In the genomic region with DNA sequence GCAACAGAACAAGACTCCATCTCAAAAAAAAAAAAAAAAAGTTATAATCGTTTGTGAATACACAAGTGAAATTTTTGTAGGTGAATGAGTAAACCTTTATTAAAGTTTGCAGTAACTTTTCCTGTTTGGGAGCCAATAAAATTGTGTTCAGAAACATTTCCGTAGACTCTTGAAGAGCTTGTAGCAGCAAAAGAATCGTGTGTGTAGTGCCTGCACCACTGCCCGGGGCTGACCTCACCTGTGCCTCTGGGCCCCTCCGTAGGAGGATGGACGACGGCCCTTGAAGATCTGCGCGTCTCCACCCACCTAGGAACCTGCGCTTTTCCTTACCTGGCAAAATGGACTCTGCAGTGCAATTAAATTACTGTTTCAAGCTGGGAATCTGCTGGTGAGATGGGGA, we compare ENCODE assay signal across 21 cellular contexts.
DNase-seq lines count a peak whose midpoint lies in the region; ATAC-seq and TF ChIP-seq lines count a peak whose summit lies in the region.
"Had no signal": no experiment of that assay in that cellular context is flagged by ENCODE, and none has a peak within 500 bp of the region (broad histone marks: within the 10 kb centered on the region; RNA-seq: fewer than 3 reads in every experiment).

No MANE protein-coding gene starts in this region.

- ATAC-seq in body of pancreas (no peak), lower lobe of right lung (no peak)
- ATAC-seq: GM12878 had no signal

- peaks cover 0 to 5% of the 10 kb centered on the region in 2 donors for H3K27me3 ChIP-seq in body of pancreas
- peaks cover 16% of the 10 kb centered on the region for H3K27me3 ChIP-seq in osteoblast (ENCODE audit: insufficient read depth, low read length)
- H3K27me3 ChIP-seq in lower lobe of right lung (ENCODE audit: low read depth), result peaks cover 11% of the 10 kb centered on the region
- H3K27me3 ChIP-seq: BE2C, BLaER1 had no signal

- no peaks in the 10 kb centered on the region for H3K36me3 ChIP-seq in body of pancreas (replicated peaks in 1 of 2; ENCODE audit: insufficient read depth in 1 of 2, low read depth in 2 of 2)
- no peaks in the 10 kb centered on the region for H3K36me3 ChIP-seq in osteoblast (ENCODE audit: insufficient read depth, low read length)
- no peaks in the 10 kb centered on the region for H3K36me3 ChIP-seq in lower lobe of right lung
- H3K36me3 ChIP-seq: BE2C, BLaER1 had no signal

- H3K36me3 Mint-ChIP-seq in nephron (ENCODE audit: low read depth) (no peaks in the 10 kb centered on the region), osteocyte (ENCODE audit: unreplicated experiment) (no peaks in the 10 kb centered on the region)
- H3K36me3 Mint-ChIP-seq: CD14-positive monocyte; CD4-positive, alpha-beta memory T cell; CD4-positive, CD25-positive, alpha-beta regulatory T cell had no signal

- H3K4me2 ChIP-seq in osteoblast (ENCODE audit: insufficient read depth, low read length), result no peak overlapping the region
- H3K4me2 ChIP-seq: BLaER1 had no signal

- H2AFZ ChIP-seq in osteoblast (ENCODE audit: low read length), result no peak overlapping the region

- 71% methylated on average over 10 of the region's 10 CpGs for WGBS in body of pancreas, 2 donors

- intact Hi-C loops in body of pancreas (cut with DNase I) (no loop called here), posterior vena cava (cut with DNase I) (loop anchor here (2.0 to 10.0 kb wide), 3 partner anchors 273 to 513 kb away; no protein-coding TSS in a partner anchor), lower lobe of right lung (cut with DNase I) (loop anchor here (10.0 kb wide), 1 partner anchor 523 kb away; no protein-coding TSS in a partner anchor)

- H3K27me3 Mint-ChIP-seq in nephron (ENCODE audit: low read depth) (peaks cover 38% of the 10 kb centered on the region), osteocyte (ENCODE audit: unreplicated experiment) (peaks cover 26% of the 10 kb centered on the region)
- H3K27me3 Mint-ChIP-seq: CD4-positive, alpha-beta memory T cell; CD4-positive, CD25-positive, alpha-beta regulatory T cell had no signal

- no peak overlapping the region for H3K4me3 ChIP-seq in body of pancreas
- H3K4me3 ChIP-seq in osteoblast (ENCODE audit: insufficient read depth, low read length), result no peak overlapping the region
- no peak overlapping the region for H3K4me3 ChIP-seq in lower lobe of right lung
- H3K4me3 ChIP-seq: BLaER1, GM12878 had no signal

- H4K20me1 ChIP-seq in osteoblast (ENCODE audit: insufficient read depth, low read length), result no peaks in the 10 kb centered on the region
- H4K20me1 ChIP-seq: BLaER1 had no signal

- no peak for TF ChIP-seq POLR2A in body of pancreas (IDR thresholded peaks at IDR 0.05)

- H3K4me3 Mint-ChIP-seq in nephron, result no peak overlapping the region
- no peak overlapping the region for H3K4me3 Mint-ChIP-seq in osteocyte (ENCODE audit: unreplicated experiment)
- H3K4me3 Mint-ChIP-seq: CD14-positive monocyte; CD4-positive, alpha-beta memory T cell; CD4-positive, CD25-positive, alpha-beta regulatory T cell; CD8-positive, alpha-beta memory T cell had no signal

- H3K9me3 ChIP-seq in body of pancreas (no peaks in the 10 kb centered on the region), osteoblast (ENCODE audit: low read depth, low read length) (no peaks in the 10 kb centered on the region), lower lobe of right lung (no peaks in the 10 kb centered on the region)
- H3K9me3 ChIP-seq: BE2C, BLaER1 had no signal

- peaks cover 18% of the 10 kb centered on the region for H3K4me1 Mint-ChIP-seq in nephron
- H3K4me1 Mint-ChIP-seq in osteocyte (ENCODE audit: unreplicated experiment), result peaks cover 6% of the 10 kb centered on the region

- H3K4me1 ChIP-seq in body of pancreas, result peaks cover 18% of the 10 kb centered on the region
- H3K4me1 ChIP-seq in osteoblast (ENCODE audit: insufficient read depth, low read length), result no peaks in the 10 kb centered on the region
- peaks cover 10% of the 10 kb centered on the region for H3K4me1 ChIP-seq in lower lobe of right lung
- H3K4me1 ChIP-seq: BE2C had no signal

- H3K9me3 Mint-ChIP-seq in nephron (no peaks in the 10 kb centered on the region), osteocyte (ENCODE audit: unreplicated experiment) (no peaks in the 10 kb centered on the region)
- H3K9me3 Mint-ChIP-seq: CD14-positive monocyte; CD4-positive, alpha-beta memory T cell; CD8-positive, alpha-beta memory T cell had no signal

- peak overlapping the region in 3 of 4 donors; percentile 76 to 88 (median 85) for H3K27ac ChIP-seq in body of pancreas
- no peak overlapping the region for H3K27ac ChIP-seq in osteoblast (ENCODE audit: low read depth, low read length)
- no peak overlapping the region for H3K27ac ChIP-seq in lower lobe of right lung
- H3K27ac ChIP-seq: BLaER1 had no signal

- no peak for TF ChIP-seq CTCF in body of pancreas (IDR thresholded peaks at IDR 0.05)
- no peak for TF ChIP-seq CTCF in nephron (IDR thresholded peaks at IDR 0.05; ENCODE audit: unreplicated experiment in 3 of 3)
- TF ChIP-seq CTCF in osteoblast (IDR thresholded peaks at IDR 0.05; ENCODE audit: extremely low read depth, low read depth, low read length), result no peak
- no peak for TF ChIP-seq CTCF in GM10266 (IDR thresholded peaks at IDR 0.05; ENCODE audit: control insufficient read depth, insufficient read depth, low read depth, missing control alignments)
- no peak for TF ChIP-seq CTCF in lower lobe of right lung (IDR thresholded peaks at IDR 0.05)
- TF ChIP-seq CTCF in osteocyte (IDR thresholded peaks at IDR 0.05), result no peak

- DNase-seq in body of pancreas, result no peak
- DNase-seq in osteoblast (ENCODE audit: insufficient read length, low spot score, missing footprints), result peak; percentile 83
- DNase-seq in posterior vena cava (ENCODE audit: low spot score), result peak; percentile 70
- no peak for DNase-seq in GM10266 (ENCODE audit: extremely low spot score)
- DNase-seq in lower lobe of right lung, result no peak
- DNase-seq in osteocyte (ENCODE audit: extremely low spot score, unreplicated experiment), result no peak
- DNase-seq in NCI-H774 (lab: John Stamatoyannopoulos, UW), result no peak
- DNase-seq: 8988T; ACHN; BE2C; C1 segment of cervical spinal cord; CD4-positive, alpha-beta memory T cell; CD4-positive, CD25-positive, alpha-beta regulatory T cell; CD8-positive, alpha-beta memory T cell; COR-L47; DMS79 treated with DMSO at 0.1 percent for 48 hours; GF-D8 had no signal

- H3K27ac Mint-ChIP-seq in nephron (peak overlapping the region in 2 of 3 experiments; percentile 21 to 55), osteocyte (ENCODE audit: unreplicated experiment) (no peak overlapping the region)
- H3K27ac Mint-ChIP-seq: CD4-positive, CD25-positive, alpha-beta regulatory T cell had no signal

- H3K79me2 ChIP-seq in osteoblast (ENCODE audit: insufficient read depth, low read length), result no peaks in the 10 kb centered on the region

Comparison
In these comparisons a context has a peak if more than half of its experiments do, and no peak if none do; other contexts are left out.
1. DNase-seq: peak in osteoblast (single experiment) and posterior vena cava (single experiment); none in body of pancreas (0 of 4), GM10266 (single experiment), lower lobe of right lung (single experiment), osteocyte (single experiment) and NCI-H774 (single experiment).
2. H3K27ac ChIP-seq: peak in body of pancreas (3 of 4); none in osteoblast (single experiment) and lower lobe of right lung (single experiment).